Comparison of ENCODE assay signal across 1 cellular context in the genomic region with DNA sequence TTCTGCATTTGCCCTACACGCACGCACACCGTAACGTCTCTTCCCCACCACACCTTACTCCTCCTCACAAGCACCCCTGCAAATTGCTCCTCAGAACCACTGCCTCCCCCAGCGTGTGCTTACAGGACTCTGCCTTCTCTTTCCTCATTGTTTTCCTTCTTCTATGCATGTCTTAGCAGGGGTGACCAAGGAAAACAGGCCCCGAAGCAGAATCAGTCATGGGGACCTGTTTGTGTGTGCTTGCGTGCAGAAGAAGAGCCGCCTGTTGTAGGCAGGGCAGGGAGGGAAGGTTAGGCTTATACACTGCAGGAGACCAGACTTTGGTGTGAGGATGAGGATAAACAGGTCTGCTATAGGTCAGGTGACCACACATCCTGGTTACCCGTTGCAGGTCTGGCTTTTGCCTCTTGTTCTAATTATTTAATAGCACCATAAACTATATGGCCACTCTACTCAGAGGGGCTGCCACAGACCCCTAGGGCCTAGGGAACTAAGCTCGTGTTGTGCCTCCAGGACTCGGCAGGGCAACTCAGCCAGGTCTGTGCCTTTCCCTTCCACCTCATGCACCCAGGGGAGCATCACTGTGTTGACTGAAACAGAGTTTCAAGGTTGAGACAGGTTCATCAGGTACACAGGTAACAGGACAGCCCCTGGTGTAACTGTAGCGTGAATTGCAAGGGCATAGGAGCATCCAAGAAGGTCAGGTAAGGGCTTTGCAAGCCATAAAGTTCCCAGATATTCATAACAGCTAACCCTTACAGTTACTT.
TF ChIP-seq lines count a peak whose summit lies in the region.

No MANE protein-coding gene starts in this region.

TF ChIP-seq in GM23338, 12 proteins besides CTCF, POLR2A, EP300 and RAD21 (continued from another document):
- TF ChIP-seq, protein P1, sequence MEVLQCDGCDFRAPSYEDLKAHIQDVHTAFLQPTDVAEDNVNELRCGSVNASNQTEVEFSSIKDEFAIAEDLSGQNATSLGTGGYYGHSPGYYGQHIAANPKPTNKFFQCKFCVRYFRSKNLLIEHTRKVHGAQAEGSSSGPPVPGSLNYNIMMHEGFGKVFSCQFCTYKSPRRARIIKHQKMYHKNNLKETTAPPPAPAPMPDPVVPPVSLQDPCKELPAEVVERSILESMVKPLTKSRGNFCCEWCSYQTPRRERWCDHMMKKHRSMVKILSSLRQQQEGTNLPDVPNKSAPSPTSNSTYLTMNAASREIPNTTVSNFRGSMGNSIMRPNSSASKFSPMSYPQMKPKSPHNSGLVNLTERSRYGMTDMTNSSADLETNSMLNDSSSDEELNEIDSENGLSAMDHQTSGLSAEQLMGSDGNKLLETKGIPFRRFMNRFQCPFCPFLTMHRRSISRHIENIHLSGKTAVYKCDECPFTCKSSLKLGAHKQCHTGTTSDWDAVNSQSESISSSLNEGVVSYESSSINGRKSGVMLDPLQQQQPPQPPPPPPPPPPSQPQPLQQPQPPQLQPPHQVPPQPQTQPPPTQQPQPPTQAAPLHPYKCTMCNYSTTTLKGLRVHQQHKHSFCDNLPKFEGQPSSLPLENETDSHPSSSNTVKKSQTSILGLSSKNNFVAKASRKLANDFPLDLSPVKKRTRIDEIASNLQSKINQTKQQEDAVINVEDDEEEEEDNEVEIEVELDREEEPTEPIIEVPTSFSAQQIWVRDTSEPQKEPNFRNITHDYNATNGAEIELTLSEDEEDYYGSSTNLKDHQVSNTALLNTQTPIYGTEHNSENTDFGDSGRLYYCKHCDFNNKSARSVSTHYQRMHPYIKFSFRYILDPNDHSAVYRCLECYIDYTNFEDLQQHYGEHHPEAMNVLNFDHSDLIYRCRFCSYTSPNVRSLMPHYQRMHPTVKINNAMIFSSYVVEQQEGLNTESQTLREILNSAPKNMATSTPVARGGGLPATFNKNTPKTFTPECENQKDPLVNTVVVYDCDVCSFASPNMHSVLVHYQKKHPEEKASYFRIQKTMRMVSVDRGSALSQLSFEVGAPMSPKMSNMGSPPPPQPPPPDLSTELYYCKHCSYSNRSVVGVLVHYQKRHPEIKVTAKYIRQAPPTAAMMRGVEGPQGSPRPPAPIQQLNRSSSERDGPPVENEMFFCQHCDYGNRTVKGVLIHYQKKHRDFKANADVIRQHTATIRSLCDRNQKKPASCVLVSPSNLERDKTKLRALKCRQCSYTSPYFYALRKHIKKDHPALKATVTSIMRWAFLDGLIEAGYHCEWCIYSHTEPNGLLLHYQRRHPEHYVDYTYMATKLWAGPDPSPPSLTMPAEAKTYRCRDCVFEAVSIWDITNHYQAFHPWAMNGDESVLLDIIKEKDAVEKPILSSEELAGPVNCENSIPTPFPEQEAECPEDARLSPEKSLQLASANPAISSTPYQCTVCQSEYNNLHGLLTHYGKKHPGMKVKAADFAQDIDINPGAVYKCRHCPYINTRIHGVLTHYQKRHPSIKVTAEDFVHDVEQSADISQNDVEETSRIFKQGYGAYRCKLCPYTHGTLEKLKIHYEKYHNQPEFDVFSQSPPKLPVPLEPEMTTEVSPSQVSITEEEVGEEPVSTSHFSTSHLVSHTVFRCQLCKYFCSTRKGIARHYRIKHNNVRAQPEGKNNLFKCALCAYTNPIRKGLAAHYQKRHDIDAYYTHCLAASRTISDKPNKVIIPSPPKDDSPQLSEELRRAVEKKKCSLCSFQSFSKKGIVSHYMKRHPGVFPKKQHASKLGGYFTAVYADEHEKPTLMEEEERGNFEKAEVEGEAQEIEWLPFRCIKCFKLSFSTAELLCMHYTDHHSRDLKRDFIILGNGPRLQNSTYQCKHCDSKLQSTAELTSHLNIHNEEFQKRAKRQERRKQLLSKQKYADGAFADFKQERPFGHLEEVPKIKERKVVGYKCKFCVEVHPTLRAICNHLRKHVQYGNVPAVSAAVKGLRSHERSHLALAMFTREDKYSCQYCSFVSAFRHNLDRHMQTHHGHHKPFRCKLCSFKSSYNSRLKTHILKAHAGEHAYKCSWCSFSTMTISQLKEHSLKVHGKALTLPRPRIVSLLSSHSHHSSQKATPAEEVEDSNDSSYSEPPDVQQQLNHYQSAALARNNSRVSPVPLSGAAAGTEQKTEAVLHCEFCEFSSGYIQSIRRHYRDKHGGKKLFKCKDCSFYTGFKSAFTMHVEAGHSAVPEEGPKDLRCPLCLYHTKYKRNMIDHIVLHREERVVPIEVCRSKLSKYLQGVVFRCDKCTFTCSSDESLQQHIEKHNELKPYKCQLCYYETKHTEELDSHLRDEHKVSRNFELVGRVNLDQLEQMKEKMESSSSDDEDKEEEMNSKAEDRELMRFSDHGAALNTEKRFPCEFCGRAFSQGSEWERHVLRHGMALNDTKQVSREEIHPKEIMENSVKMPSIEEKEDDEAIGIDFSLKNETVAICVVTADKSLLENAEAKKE (CRISPR knock-in tag; IDR thresholded peaks at IDR 0.05) = no peak
- no peak for TF ChIP-seq ZNF331 (CRISPR knock-in tag; IDR thresholded peaks at IDR 0.05; ENCODE audit: low read depth)
- TF ChIP-seq CREB1 (CRISPR knock-in tag; IDR thresholded peaks at IDR 0.05; ENCODE audit: low read depth) = no peak
- TF ChIP-seq, protein P2, sequence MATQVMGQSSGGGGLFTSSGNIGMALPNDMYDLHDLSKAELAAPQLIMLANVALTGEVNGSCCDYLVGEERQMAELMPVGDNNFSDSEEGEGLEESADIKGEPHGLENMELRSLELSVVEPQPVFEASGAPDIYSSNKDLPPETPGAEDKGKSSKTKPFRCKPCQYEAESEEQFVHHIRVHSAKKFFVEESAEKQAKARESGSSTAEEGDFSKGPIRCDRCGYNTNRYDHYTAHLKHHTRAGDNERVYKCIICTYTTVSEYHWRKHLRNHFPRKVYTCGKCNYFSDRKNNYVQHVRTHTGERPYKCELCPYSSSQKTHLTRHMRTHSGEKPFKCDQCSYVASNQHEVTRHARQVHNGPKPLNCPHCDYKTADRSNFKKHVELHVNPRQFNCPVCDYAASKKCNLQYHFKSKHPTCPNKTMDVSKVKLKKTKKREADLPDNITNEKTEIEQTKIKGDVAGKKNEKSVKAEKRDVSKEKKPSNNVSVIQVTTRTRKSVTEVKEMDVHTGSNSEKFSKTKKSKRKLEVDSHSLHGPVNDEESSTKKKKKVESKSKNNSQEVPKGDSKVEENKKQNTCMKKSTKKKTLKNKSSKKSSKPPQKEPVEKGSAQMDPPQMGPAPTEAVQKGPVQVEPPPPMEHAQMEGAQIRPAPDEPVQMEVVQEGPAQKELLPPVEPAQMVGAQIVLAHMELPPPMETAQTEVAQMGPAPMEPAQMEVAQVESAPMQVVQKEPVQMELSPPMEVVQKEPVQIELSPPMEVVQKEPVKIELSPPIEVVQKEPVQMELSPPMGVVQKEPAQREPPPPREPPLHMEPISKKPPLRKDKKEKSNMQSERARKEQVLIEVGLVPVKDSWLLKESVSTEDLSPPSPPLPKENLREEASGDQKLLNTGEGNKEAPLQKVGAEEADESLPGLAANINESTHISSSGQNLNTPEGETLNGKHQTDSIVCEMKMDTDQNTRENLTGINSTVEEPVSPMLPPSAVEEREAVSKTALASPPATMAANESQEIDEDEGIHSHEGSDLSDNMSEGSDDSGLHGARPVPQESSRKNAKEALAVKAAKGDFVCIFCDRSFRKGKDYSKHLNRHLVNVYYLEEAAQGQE (IDR thresholded peaks at IDR 0.05; ENCODE audit: unreplicated experiment) = no peak
- TF ChIP-seq JUNB (IDR thresholded peaks at IDR 0.05; ENCODE audit: unreplicated experiment) = no peak
TF ChIP-seq in GM23338: peak in this region for 0.
